ENCODE assay signal across 8 cellular contexts in the genomic region with DNA sequence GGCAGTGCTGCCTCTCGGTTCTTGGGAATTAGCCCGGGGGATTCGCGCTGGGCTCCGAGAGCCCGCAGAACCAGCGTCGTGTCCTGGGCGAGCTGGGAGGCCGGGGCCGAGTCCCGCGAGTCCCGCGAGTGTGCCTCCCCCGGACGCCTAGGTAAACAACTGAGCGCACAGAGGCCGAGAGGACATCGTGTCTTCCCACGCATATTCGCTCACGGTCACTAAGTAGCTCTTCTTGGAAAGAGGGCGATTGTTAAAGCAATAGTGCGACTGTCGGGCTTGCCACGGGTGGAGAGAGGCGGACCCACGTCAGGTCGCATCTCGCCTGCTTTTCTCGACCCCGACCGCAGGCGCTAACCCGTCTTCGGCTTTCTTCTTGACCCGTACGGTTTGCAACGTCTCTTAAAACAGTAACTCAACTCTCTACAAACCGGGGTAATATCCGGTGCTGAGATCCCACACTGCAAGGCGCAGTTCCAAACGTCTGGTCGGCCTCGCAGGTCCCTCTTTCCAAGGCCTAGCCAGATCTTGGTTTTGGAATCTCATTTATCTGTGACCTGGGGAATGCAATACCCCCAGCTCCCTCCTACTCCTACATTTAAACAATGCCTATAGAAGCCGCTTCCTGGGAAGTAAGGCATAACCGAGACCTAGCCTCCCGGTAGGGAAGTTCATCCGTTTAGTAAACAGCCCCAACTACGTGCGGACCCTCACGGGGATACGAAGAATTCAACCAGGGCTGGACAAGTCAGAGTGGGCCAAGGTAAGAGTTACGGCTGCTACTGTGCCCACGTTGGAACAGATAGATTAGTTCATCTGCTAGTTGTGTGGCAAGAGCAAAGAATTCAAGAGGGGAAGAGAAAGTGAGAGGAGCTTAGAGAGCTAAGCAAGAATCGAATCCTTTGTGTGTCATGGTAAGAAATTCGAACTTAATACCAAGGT. TPM values are rescaled to one million over a fixed set of nuclear protein-coding genes. Genes with fewer than 3 reads are reported as not detected.
DNase-seq lines count a peak whose midpoint lies in the region; ATAC-seq, FAIRE-seq and TF ChIP-seq lines count a peak whose summit lies in the region.

No MANE protein-coding gene starts in this region.

- ATAC-seq in GM18511 (IDR thresholded peaks at IDR 0.05; ENCODE audit: unreplicated experiment) (peak; percentile 33), HG02973 (IDR thresholded peaks at IDR 0.05; ENCODE audit: unreplicated experiment) (peak; percentile 26), right cardiac atrium (peak; percentile 49 to 56)

- peak overlapping the region; percentile 62 for H2AFZ ChIP-seq in PC-9

- H3K4me2 ChIP-seq in PC-9 = peak overlapping the region; percentile 74

- peaks cover 12% of the 10 kb centered on the region for H4K20me1 ChIP-seq in PC-9 (ENCODE audit: insufficient read depth)

- H3K27ac ChIP-seq in PC-9 (peak overlapping the region; percentile 95), ascending aorta (peak overlapping the region; percentile 95), right cardiac atrium (ENCODE audit: low read length) (peak overlapping the region; percentile 95), prostate gland (peak overlapping the region; percentile 85 to 92)

- no peak for TF ChIP-seq POLR2A in prostate gland (IDR thresholded peaks at IDR 0.05)

- peaks cover 30% of the 10 kb centered on the region for H3K4me1 ChIP-seq in PC-9 (replicated peaks; ENCODE audit: insufficient read depth)
- no peaks in the 10 kb centered on the region for H3K4me1 ChIP-seq in ascending aorta
- H3K4me1 ChIP-seq in right cardiac atrium (ENCODE audit: control insufficient read depth, insufficient read depth, low read length) = peaks cover 5% of the 10 kb centered on the region
- H3K4me1 ChIP-seq in prostate gland (replicated peaks) = no peaks in the 10 kb centered on the region

- H3K9me3 ChIP-seq in PC-9 (ENCODE audit: insufficient read depth, low read depth) (no peaks in the 10 kb centered on the region), ascending aorta (no peaks in the 10 kb centered on the region), right cardiac atrium (ENCODE audit: control insufficient read depth, low read length) (no peaks in the 10 kb centered on the region), prostate gland (no peaks in the 10 kb centered on the region)

- no peaks in the 10 kb centered on the region for H3K9me2 ChIP-seq in PC-9 (ENCODE audit: insufficient read depth)

- CTCF ChIA-PET in PC-9 (lab: Charles Lee) = interaction anchor here (0.5 to 1.4 kb wide), 7 partner anchors 50 to 472 kb away, joined by 3 to 5 read pairs (median 4); no protein-coding TSS in a partner anchor

- H3K4me3 ChIP-seq in PC-9 = peak overlapping the region; percentile 78
- peak overlapping the region; percentile 58 to 80 for H3K4me3 ChIP-seq in ascending aorta
- H3K4me3 ChIP-seq in right cardiac atrium (ENCODE audit: low read length) = peak overlapping the region; percentile 86
- H3K4me3 ChIP-seq in prostate gland = peak overlapping the region; percentile 47 to 69

- BruUV-seq in PC-9 (replicated peaks; lab: Mats Ljungman, UMichigan) = TSS peak; percentile 66

- intact Hi-C loops in PC-9 (cut with micrococcal nuclease; ENCODE audit: unreplicated experiment) (loop anchor here (5.0 to 10.0 kb wide), 6 partner anchors 168 to 698 kb away; partner anchors contain the start of genes BBS10, CAPS2, GLIPR1L1 and KRR1), ascending aorta (cut with DNase I) (loop anchor here (5.0 kb wide), 2 partner anchors 95 to 310 kb away; no protein-coding TSS in a partner anchor), right cardiac atrium (cut with DNase I) (loop anchor here (5.0 to 10.0 kb wide), 7 partner anchors 95 to 508 kb away; no protein-coding TSS in a partner anchor), prostate gland (cut with DNase I) (loop anchor here (5.0 to 10.0 kb wide), 4 partner anchors 210 to 522 kb away; partner anchors contain the start of gene OSBPL8)

- H3K36me3 ChIP-seq in PC-9 (ENCODE audit: low read depth) = peaks cover 32% of the 10 kb centered on the region
- no peaks in the 10 kb centered on the region for H3K36me3 ChIP-seq in ascending aorta
- no peaks in the 10 kb centered on the region for H3K36me3 ChIP-seq in prostate gland

- peak; percentile 69 for FAIRE-seq in A204.1 (lab: Jason Lieb, UNC)

- POLR2A ChIA-PET in PC-9 (lab: Charles Lee; ENCODE audit: unreplicated experiment) = interaction anchor here (0.6 to 1.8 kb wide), 10 partner anchors 12 to 504 kb away, joined by 3 to 24 read pairs (median 5); no protein-coding TSS in a partner anchor

- peaks cover 46% of the 10 kb centered on the region for H3F3A ChIP-seq in PC-9 (ENCODE audit: insufficient read depth, low read depth)

- peaks cover 80% of the 10 kb centered on the region for H3K79me2 ChIP-seq in PC-9 (ENCODE audit: low read depth)

- DNase-seq in PC-9 = peak in 1 of 2 experiments; percentile 34
- peak in 1 of 2 donors; percentile 83 for DNase-seq in ascending aorta (ENCODE audit: low spot score in 2 of 2)
- peak in 2 of 3 donors; percentile 41 to 76 for DNase-seq in right cardiac atrium
- DNase-seq in prostate gland (ENCODE audit: low spot score) = peak; percentile 31
- DNase-seq in mesenteric fat pad (ENCODE audit: low spot score) = no peak

- 8% methylated on average over 58 of the region's 58 CpGs for WGBS in right cardiac atrium
- 3% methylated on average over 58 of the region's 58 CpGs for WGBS in prostate gland

- H3K27me3 ChIP-seq in PC-9 (ENCODE audit: insufficient read depth, low read depth) = no peaks in the 10 kb centered on the region
- no peaks in the 10 kb centered on the region for H3K27me3 ChIP-seq in ascending aorta
- no peaks in the 10 kb centered on the region for H3K27me3 ChIP-seq in right cardiac atrium (ENCODE audit: control insufficient read depth, insufficient read depth)
- H3K27me3 ChIP-seq in prostate gland (replicated peaks; ENCODE audit: insufficient read depth) = no peaks in the 10 kb centered on the region

- TF ChIP-seq CTCF in PC-9 (conservative IDR thresholded peaks at IDR 0.05) (no peak), ascending aorta (IDR thresholded peaks at IDR 0.05) (no peak), prostate gland (IDR thresholded peaks at IDR 0.05) (no peak)

RNA-seq across cellular contexts. Expression of gene PHLDA1, which starts 0.7 kb away (rescaled TPM):
- 29.1 and 38.3 TPM in 2 replicates for total RNA-seq in PC-9 (2021)
- 11.8 TPM for total RNA-seq in ascending aorta
- 1 to 10 TPM; 2.0 to 5.9 (median 3.5) TPM for total RNA-seq in right cardiac atrium
- 3.9 TPM for polyA plus RNA-seq in right cardiac atrium
- 10 to 100 TPM in 1 of 2 donors, 1 to 10 TPM in 1; 8.8 to 11.8 TPM for total RNA-seq in prostate gland
- 45.7 TPM for total RNA-seq in mesenteric fat pad

RNA-seq across cellular contexts. Expression of gene NAP1L1, which starts 52.2 kb away (rescaled TPM):
- total RNA-seq in PC-9 (2021) (466 and 587 TPM in 2 replicates), ascending aorta (116 TPM), right cardiac atrium (100 to 1,000 TPM; 352 to 471 (median 401) TPM), prostate gland (100 to 1,000 TPM; 223 to 325 TPM), mesenteric fat pad (435 TPM)
- polyA plus RNA-seq in right cardiac atrium = 335 TPM
